1 cellular context compared by ENCODE assay signal in the genomic region with DNA sequence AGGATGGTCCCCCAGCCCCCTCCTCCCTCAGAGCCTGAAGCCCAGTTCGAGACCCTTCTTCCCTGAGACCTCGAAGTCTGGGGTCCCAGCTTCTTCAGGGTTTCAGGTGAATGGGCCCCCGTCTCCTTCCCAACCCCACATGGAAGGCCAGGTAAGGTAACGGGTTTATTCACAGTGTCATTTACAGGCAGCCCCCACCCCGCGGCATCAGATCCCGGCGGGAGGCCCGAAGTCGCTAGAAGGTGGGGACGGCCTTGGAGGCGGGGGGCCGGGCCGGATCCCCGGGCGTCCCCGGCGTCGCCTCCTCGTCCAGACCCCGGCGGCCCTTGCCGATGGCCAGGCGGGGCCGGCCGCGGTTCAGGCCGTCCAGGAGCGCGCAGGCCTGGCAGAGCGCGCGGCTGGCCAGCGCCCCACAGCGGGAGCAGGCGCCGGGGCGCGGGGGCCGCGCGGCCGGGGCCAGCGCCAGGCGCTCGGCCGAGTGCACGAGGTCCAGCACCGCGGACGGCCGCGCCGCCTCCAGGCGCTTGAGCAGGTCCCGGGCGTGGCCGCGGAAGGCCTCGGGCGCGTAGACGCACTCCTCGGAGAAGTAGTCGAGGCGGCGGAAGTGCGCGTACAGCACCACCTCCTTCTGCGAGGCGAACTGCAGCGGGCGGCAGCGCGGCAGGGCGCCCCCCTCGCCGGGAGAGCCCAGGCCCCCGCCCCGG.
TF ChIP-seq lines count a peak whose summit lies in the region.

No MANE protein-coding gene starts in this region.

TF ChIP-seq in HepG2, 621 proteins besides CTCF, POLR2A, EP300 and RAD21:
- no peak for TF ChIP-seq MEF2D (CRISPR knock-in tag; IDR thresholded peaks at IDR 0.05)
- TF ChIP-seq FOXO1 (CRISPR knock-in tag; IDR thresholded peaks at IDR 0.05), result no peak
- TF ChIP-seq MXI1 (IDR thresholded peaks at IDR 0.05; ENCODE audit: borderline replicate concordance, low read depth, low read length), result no peak
- TF ChIP-seq TGIF2 (CRISPR knock-in tag; IDR thresholded peaks at IDR 0.05), result no peak
- no peak for TF ChIP-seq ZFP36L2 (CRISPR knock-in tag; IDR thresholded peaks at IDR 0.05)
